Comparison of ENCODE assay signal across 15 cellular contexts in the genomic region with DNA sequence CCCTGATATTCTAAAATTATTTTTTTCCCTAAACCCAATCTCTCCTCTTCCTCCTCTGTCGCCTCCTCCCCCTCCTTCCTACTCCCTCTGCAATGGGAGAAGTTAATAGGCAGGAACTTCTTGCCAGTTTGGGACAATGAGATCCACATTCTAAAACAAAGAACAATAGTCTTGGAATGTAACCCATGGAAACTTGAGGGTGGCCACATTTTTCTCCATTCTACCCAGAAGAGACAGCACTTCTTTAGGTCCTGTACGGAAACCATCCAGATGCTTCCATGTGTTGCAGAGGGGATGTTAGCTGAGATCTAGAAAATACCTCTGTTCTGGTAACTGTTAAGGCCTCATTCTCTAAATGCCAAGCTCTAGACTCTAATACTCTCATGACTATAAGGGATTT. TPM values are rescaled to one million over a fixed set of nuclear protein-coding genes. Genes with fewer than 3 reads are reported as not detected.
DNase-seq lines count a peak whose midpoint lies in the region; ATAC-seq and TF ChIP-seq lines count a peak whose summit lies in the region.
"Had no signal": no experiment of that assay in that cellular context is flagged by ENCODE, and none has a peak within 500 bp of the region (broad histone marks: within the 10 kb centered on the region; RNA-seq: fewer than 3 reads in every experiment).

No MANE protein-coding gene starts in this region.

- H3K79me2 ChIP-seq in osteoblast (ENCODE audit: insufficient read depth, low read length) (peaks cover 85% of the 10 kb centered on the region), PC-9 (ENCODE audit: low read depth) (no peaks in the 10 kb centered on the region)

- H3K9me3 ChIP-seq in SK-N-MC (ENCODE audit: low read depth, low read length): no peaks in the 10 kb centered on the region
- no peaks in the 10 kb centered on the region for H3K9me3 ChIP-seq in osteoblast (ENCODE audit: low read depth, low read length)
- no peaks in the 10 kb centered on the region for H3K9me3 ChIP-seq in PC-9 (ENCODE audit: insufficient read depth, low read depth)
- H3K9me3 ChIP-seq: mucosa of descending colon had no signal

- H4K20me1 ChIP-seq in osteoblast (ENCODE audit: insufficient read depth, low read length): peaks cover 96% of the 10 kb centered on the region
- H4K20me1 ChIP-seq in PC-9 (ENCODE audit: insufficient read depth): no peaks in the 10 kb centered on the region

- CTCF ChIA-PET in PC-9 (lab: Charles Lee): no interaction called here

- TF ChIP-seq CTCF in fibroblast of pulmonary artery (IDR thresholded peaks at IDR 0.05; ENCODE audit: low read length, missing control alignments): no peak
- TF ChIP-seq CTCF in osteoblast (IDR thresholded peaks at IDR 0.05; ENCODE audit: extremely low read depth, low read depth, low read length): no peak
- TF ChIP-seq CTCF in PC-9 (conservative IDR thresholded peaks at IDR 0.05): no peak

- H3K36me3 ChIP-seq in SK-N-MC (ENCODE audit: insufficient read depth, low read length) (peaks cover 44% of the 10 kb centered on the region), osteoblast (ENCODE audit: insufficient read depth, low read length) (peaks cover 96% of the 10 kb centered on the region), PC-9 (ENCODE audit: low read depth) (no peaks in the 10 kb centered on the region)

- H3K9ac ChIP-seq in SK-N-MC (ENCODE audit: insufficient read length): no peak overlapping the region

- no peak overlapping the region for H3K4me3 ChIP-seq in SK-N-MC
- H3K4me3 ChIP-seq in fibroblast of pulmonary artery (replicated peaks; ENCODE audit: low read depth, low read length): no peak overlapping the region
- peak overlapping the region; percentile 18 for H3K4me3 ChIP-seq in osteoblast (ENCODE audit: insufficient read depth, low read length)
- no peak overlapping the region for H3K4me3 ChIP-seq in PC-9
- H3K4me3 ChIP-seq: mucosa of descending colon had no signal

- H3F3A ChIP-seq in PC-9 (ENCODE audit: insufficient read depth, low read depth): no peaks in the 10 kb centered on the region

- H2AFZ ChIP-seq in osteoblast (ENCODE audit: low read length) (no peak overlapping the region), PC-9 (no peak overlapping the region)

- BruUV-seq in PC-9 (replicated peaks; lab: Mats Ljungman, UMichigan): no TSS peak

- H3K4me2 ChIP-seq in osteoblast (ENCODE audit: insufficient read depth, low read length): peak overlapping the region; percentile 99
- no peak overlapping the region for H3K4me2 ChIP-seq in PC-9

- H3K27me3 ChIP-seq in osteoblast (ENCODE audit: insufficient read depth, low read length): no peaks in the 10 kb centered on the region
- 0 out of 2 replicates have a peak, but pooled peaks cover 9% of the 10 kb centered on the region for H3K27me3 ChIP-seq in PC-9 (ENCODE audit: insufficient read depth, low read depth)

- ATAC-seq in GM19324 (IDR thresholded peaks at IDR 0.05; ENCODE audit: low FRiP score, unreplicated experiment) (no peak), HG02678 (IDR thresholded peaks at IDR 0.05; ENCODE audit: unreplicated experiment) (no peak)
- ATAC-seq: mucosa of descending colon had no signal

- peak; percentile 53 for DNase-seq in A172 (ENCODE audit: low spot score)
- no peak for DNase-seq in SK-N-MC (ENCODE audit: low read depth, low spot score)
- peak; percentile 78 for DNase-seq in fibroblast of pulmonary artery (ENCODE audit: low read depth)
- no peak for DNase-seq in osteoblast (ENCODE audit: insufficient read length, low spot score, missing footprints)
- DNase-seq in Kasumi-1 (lab: John Stamatoyannopoulos, UW): no peak
- DNase-seq in PC-9: no peak
- DNase-seq: activated naive CD8-positive, alpha-beta T cell treated with anti-CD3 and anti-CD28 coated beads, Interleukin-2, amount 10 ng/mL, durations not matched to agents 7 days and 5 days; AML-193; H7; mucosa of descending colon; MV-4-11; NCI-H69; stimulated activated CD4-positive, alpha-beta T cell treated with anti-CD3 and anti-CD28 coated beads, Interleukin-1b, Interleukin-23, amount 100 ng/mL, for 48 hours had no signal

- peaks cover 98% of the 10 kb centered on the region for H3K4me1 ChIP-seq in osteoblast (ENCODE audit: insufficient read depth, low read length)
- H3K4me1 ChIP-seq in PC-9 (replicated peaks; ENCODE audit: insufficient read depth): no peaks in the 10 kb centered on the region

- H3K9me2 ChIP-seq in PC-9 (ENCODE audit: insufficient read depth): no peaks in the 10 kb centered on the region

- POLR2A ChIA-PET in PC-9 (lab: Charles Lee; ENCODE audit: unreplicated experiment): no interaction called here

- intact Hi-C loops in PC-9 (cut with micrococcal nuclease; ENCODE audit: unreplicated experiment): no loop called here

- H3K27ac ChIP-seq in SK-N-MC (peak overlapping the region; percentile 70), osteoblast (ENCODE audit: low read depth, low read length) (peak overlapping the region; percentile 89), PC-9 (no peak overlapping the region)

RNA-seq across cellular contexts. Expression of gene SPARC, which starts 10.0 kb away (rescaled TPM):
- total RNA-seq in A172 (2014; rRNA removed; shearing (Covaris generic)): 3,811 and 5,357 TPM in 2 replicates
- 4,046 and 4,600 TPM in 2 replicates for total RNA-seq in osteoblast
- total RNA-seq in PC-9 (2021): 68.7 and 84.1 TPM in 2 replicates

Comparison
In these comparisons a context has a peak if more than half of its experiments do, and no peak if none do; other contexts are left out.
1. DNase-seq: peak in A172 (single experiment) and fibroblast of pulmonary artery (single experiment); none in SK-N-MC (single experiment), osteoblast (single experiment), Kasumi-1 (0 of 2) and PC-9 (0 of 2).
2. RNA of gene SPARC, which starts 10.0 kb away (total RNA-seq): 4,046 to 4,600 TPM in osteoblast and 3,811 to 5,357 TPM in A172; 68.7 to 84.1 TPM in PC-9; every median in the first group is over 10 times any median in the second.